Comparison of ENCODE assay signal across 20 cellular contexts in the genomic region with DNA sequence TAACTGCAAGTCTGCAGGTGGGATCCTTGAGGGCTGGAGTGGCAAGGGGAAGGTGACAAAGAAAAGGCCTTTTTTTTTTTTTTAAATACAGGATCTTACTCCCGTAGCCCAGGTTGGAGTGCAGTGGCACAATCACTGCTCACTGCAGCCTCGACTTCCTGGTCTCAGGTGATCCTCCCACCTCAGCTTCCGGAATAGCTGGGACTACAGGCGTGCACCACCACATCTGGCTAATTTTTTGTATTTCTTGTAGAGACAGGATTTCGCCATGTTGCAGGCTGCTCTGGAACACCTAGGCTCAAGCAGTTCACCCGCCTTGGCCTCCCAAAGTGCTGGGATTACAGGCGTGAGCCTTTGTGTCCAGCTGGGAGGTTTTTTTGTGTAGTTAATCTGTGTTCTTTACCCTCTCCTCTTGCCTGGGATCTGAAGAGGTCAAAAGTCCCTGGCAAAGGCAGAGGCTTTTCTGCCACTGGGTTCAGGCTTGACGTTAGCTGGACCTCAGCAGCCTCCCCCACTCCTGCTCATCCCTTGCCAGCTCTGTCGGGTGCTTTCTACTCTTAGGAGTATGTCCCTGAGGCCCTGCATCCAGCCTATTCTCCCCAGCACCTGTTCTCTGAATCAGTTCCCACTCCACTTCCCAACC. TPM values are rescaled to one million over a fixed set of nuclear protein-coding genes. Genes with fewer than 3 reads are reported as not detected.
DNase-seq lines count a peak whose midpoint lies in the region; ATAC-seq, FAIRE-seq and TF ChIP-seq lines count a peak whose summit lies in the region.
"Had no signal": no experiment of that assay in that cellular context is flagged by ENCODE, and none has a peak within 500 bp of the region (broad histone marks: within the 10 kb centered on the region; RNA-seq: fewer than 3 reads in every experiment).

No MANE protein-coding gene starts in this region.

- ATAC-seq in right lobe of liver, result peak; percentile 43 to 70 (median 62)
- ATAC-seq: Panc1; stimulated activated naive CD8-positive, alpha-beta T cell treated with anti-CD3 and anti-CD28 coated beads, Interleukin-15, Interleukin-2, amounts not matched to agents 100 U/mL and 50 U/mL, for 24 hours had no signal

- no peaks in the 10 kb centered on the region for H3K9me3 Mint-ChIP-seq in activated T-helper 1 cell treated with anti-CD3 and anti-CD28 coated beads, Interleukin-12 subunit alpha, Interleukin-12 subunit beta, Interleukin-2, Interleukin-4 antibody, amounts not matched to agents 30 ng/mL and 10 ng/mL and 1 ng/mL, durations not matched to agents 14 hours and 24 hours and 36 hours
- H3K9me3 Mint-ChIP-seq: HFFc6 had no signal

- H3K27me3 ChIP-seq in right lobe of liver (no peaks in the 10 kb centered on the region), stomach (no peaks in the 10 kb centered on the region)
- H3K27me3 ChIP-seq: MG63 had no signal

- H3K27ac Mint-ChIP-seq in activated T-helper 1 cell treated with anti-CD3 and anti-CD28 coated beads, Interleukin-12 subunit alpha, Interleukin-12 subunit beta, Interleukin-2, Interleukin-4 antibody, amounts not matched to agents 30 ng/mL and 10 ng/mL and 1 ng/mL, durations not matched to agents 14 hours and 24 hours and 36 hours, result peak overlapping the region; percentile 6
- H3K27ac Mint-ChIP-seq: HFFc6 had no signal

- H3K36me3 ChIP-seq in right lobe of liver (no peaks in the 10 kb centered on the region), stomach (peaks cover 0 to 5% (median 2%) of the 10 kb centered on the region in 4 donors)
- H3K36me3 ChIP-seq: MG63 had no signal

- peak; percentile 77 for DNase-seq in activated effector memory CD4-positive, alpha-beta T cell treated with anti-CD3 and anti-CD28 coated beads, Interleukin-2, amount 50 U/mL, for 16 hours
- no peak for DNase-seq in activated effector memory CD4-positive, alpha-beta T cell treated with Interleukin-2 at 50 U/mL for 16 hours
- no peak for DNase-seq in activated T-helper 1 cell treated with anti-CD3 and anti-CD28 coated beads, Interleukin-12 subunit alpha, Interleukin-12 subunit beta, Interleukin-2, Interleukin-4 antibody, amounts not matched to agents 30 ng/mL and 10 ng/mL and 1 ng/mL, durations not matched to agents 14 hours and 24 hours and 36 hours (ENCODE audit: low spot score)
- DNase-seq in right lobe of liver (peak; percentile 66 to 92 (median 91)), stomach (no peak), NCI-H510A treated with DMSO at 0.1 percent for 48 hours (lab: John Stamatoyannopoulos, UW) (no peak), GM12892 (ENCODE audit: insufficient read length) (no peak), NCI-H226 (no peak)
- DNase-seq: GDM1; HFFc6; MG63; midbrain; NCI-H2029; NCI-H524; stimulated activated naive CD8-positive, alpha-beta T cell treated with anti-CD3 and anti-CD28 coated beads, Interleukin-15, Interleukin-2, amounts not matched to agents 100 U/mL and 50 U/mL, for 24 hours had no signal

- WGBS in right lobe of liver (ENCODE audit: insufficient coverage, low coverage, low lambda C conversion rate, missing lambda C conversion rate), result 31% methylated on average over 9 of the region's 9 CpGs
- 67 to 91% (median 82%) methylated on average over 9 of the region's 9 CpGs for WGBS in stomach, 5 donors

- H3K4me1 Mint-ChIP-seq in activated T-helper 1 cell treated with anti-CD3 and anti-CD28 coated beads, Interleukin-12 subunit alpha, Interleukin-12 subunit beta, Interleukin-2, Interleukin-4 antibody, amounts not matched to agents 30 ng/mL and 10 ng/mL and 1 ng/mL, durations not matched to agents 14 hours and 24 hours and 36 hours (ENCODE audit: low read depth), result peaks cover 48% of the 10 kb centered on the region

- intact Hi-C loops in activated T-helper 1 cell treated with anti-CD3 and anti-CD28 coated beads, Interleukin-12 subunit alpha, Interleukin-12 subunit beta, Interleukin-2, Interleukin-4 antibody, amounts not matched to agents 30 ng/mL and 10 ng/mL and 1 ng/mL, durations not matched to agents 14 hours and 24 hours and 36 hours (cut with micrococcal nuclease), result no loop called here
- intact Hi-C loops in right lobe of liver (cut with DNase I) (no loop called here), stomach (cut with DNase I; ENCODE audit: low total_unique reads) (no loop called here)

- TF ChIP-seq EP300 in stomach (IDR thresholded peaks at IDR 0.05), result no peak

- FAIRE-seq in GM12892 (lab: Jason Lieb, UNC), result no peak
- FAIRE-seq: D721Med, islet of Langerhans had no signal

- H3K9me3 ChIP-seq in right lobe of liver, result no peaks in the 10 kb centered on the region
- H3K9me3 ChIP-seq in stomach, result no peaks in the 10 kb centered on the region
- H3K9me3 ChIP-seq: MG63 had no signal

- no peaks in the 10 kb centered on the region for H3K27me3 Mint-ChIP-seq in activated T-helper 1 cell treated with anti-CD3 and anti-CD28 coated beads, Interleukin-12 subunit alpha, Interleukin-12 subunit beta, Interleukin-2, Interleukin-4 antibody, amounts not matched to agents 30 ng/mL and 10 ng/mL and 1 ng/mL, durations not matched to agents 14 hours and 24 hours and 36 hours (ENCODE audit: insufficient read depth)

- H3K4me3 ChIP-seq in right lobe of liver, result peak overlapping the region in 2 of 3 donors; percentile 2 to 17
- no peak overlapping the region for H3K4me3 ChIP-seq in stomach
- H3K4me3 ChIP-seq: MG63, smooth muscle cell had no signal

- peaks cover 0 to 71% (median 26%) of the 10 kb centered on the region in 4 donors for H3K4me1 ChIP-seq in right lobe of liver
- H3K4me1 ChIP-seq in stomach, result peaks cover 38 to 94% (median 76%) of the 10 kb centered on the region in 4 donors

- TF ChIP-seq POLR2A in right lobe of liver (IDR thresholded peaks at IDR 0.05) (peak; percentile 38), stomach (IDR thresholded peaks at IDR 0.05) (no peak), GM12892 (IDR thresholded peaks at IDR 0.05; ENCODE audit: low read depth, low read length) (no peak)

- H3K27ac ChIP-seq in right lobe of liver (peak overlapping the region; percentile 42 to 99 (median 98)), stomach (peak overlapping the region in 4 of 5 donors; percentile 47 to 99 (median 98))
- H3K27ac ChIP-seq: VCaP had no signal

- no peak overlapping the region for H3K4me3 Mint-ChIP-seq in activated T-helper 1 cell treated with anti-CD3 and anti-CD28 coated beads, Interleukin-12 subunit alpha, Interleukin-12 subunit beta, Interleukin-2, Interleukin-4 antibody, amounts not matched to agents 30 ng/mL and 10 ng/mL and 1 ng/mL, durations not matched to agents 14 hours and 24 hours and 36 hours
- H3K4me3 Mint-ChIP-seq: HFFc6 had no signal

- TF ChIP-seq CTCF in right lobe of liver (IDR thresholded peaks at IDR 0.05) (no peak), stomach (IDR thresholded peaks at IDR 0.05) (no peak)

- H3K36me3 Mint-ChIP-seq in activated T-helper 1 cell treated with anti-CD3 and anti-CD28 coated beads, Interleukin-12 subunit alpha, Interleukin-12 subunit beta, Interleukin-2, Interleukin-4 antibody, amounts not matched to agents 30 ng/mL and 10 ng/mL and 1 ng/mL, durations not matched to agents 14 hours and 24 hours and 36 hours (ENCODE audit: low read depth), result no peaks in the 10 kb centered on the region

RNA-seq across cellular contexts. Expression of a gene that starts 5.2 kb away (rescaled TPM):
- 4.9 and 5.0 TPM in 2 replicates for total RNA-seq in activated T-helper 1 cell treated with anti-CD3 and anti-CD28 coated beads, Interleukin-12 subunit alpha, Interleukin-12 subunit beta, Interleukin-2, Interleukin-4 antibody, amounts not matched to agents 30 ng/mL and 10 ng/mL and 1 ng/mL, durations not matched to agents 14 hours and 24 hours and 36 hours
- 100 to 1,000 TPM in 2 of 6 experiments, 10 to 100 TPM in 4; 32.2 to 145 (median 68.2) TPM for total RNA-seq in right lobe of liver
- 10 to 100 TPM; 12.7 to 73.9 (median 37.4) TPM for total RNA-seq in stomach
- 1 to 10 TPM; 1.9 to 4.1 (median 4.0) TPM for polyA plus RNA-seq in stomach
- polyA plus RNA-seq in GM12892 (2012; ENCODE audit: missing spikeins), result 7.4 TPM

Comparison
In these comparisons a context has a peak if more than half of its experiments do, and no peak if none do; other contexts are left out.
1. DNase-seq: peak in activated effector memory CD4-positive, alpha-beta T cell treated with anti-CD3 and anti-CD28 coated beads, Interleukin-2, amount 50 U/mL, for 16 hours (single experiment) and right lobe of liver (3 of 3); none in activated effector memory CD4-positive, alpha-beta T cell treated with Interleukin-2 at 50 U/mL for 16 hours (single experiment), activated T-helper 1 cell treated with anti-CD3 and anti-CD28 coated beads, Interleukin-12 subunit alpha, Interleukin-12 subunit beta, Interleukin-2, Interleukin-4 antibody, amounts not matched to agents 30 ng/mL and 10 ng/mL and 1 ng/mL, durations not matched to agents 14 hours and 24 hours and 36 hours (single experiment), stomach (single experiment), NCI-H510A treated with DMSO at 0.1 percent for 48 hours (single experiment), GM12892 (single experiment) and NCI-H226 (single experiment).
2. H3K4me3 ChIP-seq: peak in right lobe of liver (2 of 3); none in stomach (0 of 4).